ENCODE assay signal across 8 cellular contexts in the genomic region with DNA sequence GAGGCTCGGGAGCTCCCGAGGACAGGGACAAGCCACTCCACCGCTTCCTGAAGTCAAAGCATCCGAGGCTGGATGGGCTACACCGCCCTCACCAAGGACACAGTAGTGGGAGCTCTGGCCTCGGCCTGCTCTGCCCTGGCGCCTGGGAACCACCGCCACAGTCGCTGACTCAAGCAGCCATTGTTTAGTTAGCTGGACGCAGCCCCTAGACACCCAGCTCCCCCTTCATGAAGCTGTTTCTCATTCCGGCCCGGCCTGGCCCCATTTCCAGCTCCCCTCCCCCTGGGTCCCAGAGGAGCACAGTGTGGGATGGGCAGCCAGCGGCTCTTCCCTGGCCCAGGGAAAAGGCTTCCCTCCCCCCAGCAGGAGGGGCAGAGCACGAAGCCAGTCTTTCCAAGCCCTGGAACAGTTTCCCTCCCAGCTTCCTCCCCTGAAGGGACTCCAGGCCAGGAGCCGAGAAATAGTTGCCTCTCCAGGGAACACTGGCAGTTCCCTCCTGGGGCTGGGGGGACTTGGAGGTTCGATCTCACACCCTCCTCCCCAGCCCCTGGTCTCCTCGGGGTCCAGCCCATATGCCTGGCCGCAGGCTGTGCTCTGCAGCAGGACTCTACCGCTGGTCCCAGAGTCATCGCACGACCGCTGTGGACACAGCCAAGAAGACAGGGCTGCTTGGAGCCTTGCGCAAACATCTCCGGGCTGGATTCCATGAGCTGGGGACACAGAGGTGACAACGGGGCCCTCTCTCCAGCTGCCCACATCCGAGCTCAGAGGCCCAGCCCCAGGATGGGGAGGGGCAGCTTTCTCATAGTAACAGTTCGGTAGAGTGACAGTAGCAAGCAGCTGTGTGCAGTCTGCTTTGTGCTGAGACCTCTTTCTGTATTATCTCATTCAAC. TPM values are rescaled to one million over a fixed set of nuclear protein-coding genes. Genes with fewer than 3 reads are reported as not detected.
DNase-seq lines count a peak whose midpoint lies in the region; ATAC-seq, FAIRE-seq and TF ChIP-seq lines count a peak whose summit lies in the region.

No MANE protein-coding gene starts in this region.

- no peak overlapping the region for H3K27ac Mint-ChIP-seq in MCF 10A (ENCODE audit: low read depth, unreplicated experiment)

- H3K27ac ChIP-seq in breast epithelium: peak overlapping the region; percentile 83 to 95
- peak overlapping the region; percentile 83 for H3K27ac ChIP-seq in skeletal muscle tissue (ENCODE audit: low read depth, low read length)

- FAIRE-seq in GM12892 (lab: Jason Lieb, UNC): no peak

- H3K4me1 Mint-ChIP-seq in MCF 10A (ENCODE audit: insufficient read depth, unreplicated experiment): no peaks in the 10 kb centered on the region

- peaks cover 4 to 34% of the 10 kb centered on the region in 2 donors for H3K4me1 ChIP-seq in breast epithelium
- H3K4me1 ChIP-seq in skeletal muscle tissue (ENCODE audit: control insufficient read depth in 3 of 3, insufficient read depth in 3 of 3, low read length in 3 of 3): peaks cover 92 to 95% (median 92%) of the 10 kb centered on the region in 3 donors

- H3K4me3 Mint-ChIP-seq in MCF 10A (ENCODE audit: unreplicated experiment): no peak overlapping the region

- H3K36me3 Mint-ChIP-seq in MCF 10A (ENCODE audit: insufficient read depth, unreplicated experiment): no peaks in the 10 kb centered on the region

- CTCF ChIA-PET in MCF 10A (lab: Yijun Ruan, JAX): interaction anchor here (0.7 to 1.1 kb wide), 2 partner anchors 100 to 227 kb away, joined by 3 to 4 read pairs; no protein-coding TSS in a partner anchor

- H3K9me3 Mint-ChIP-seq in MCF 10A (ENCODE audit: unreplicated experiment): no peaks in the 10 kb centered on the region

- no TSS peak for BruUV-seq in MCF 10A (replicated peaks; lab: Mats Ljungman, UMichigan)

- no peak for ATAC-seq in GM18870 (IDR thresholded peaks at IDR 0.05; ENCODE audit: unreplicated experiment)

- no peaks in the 10 kb centered on the region for H3K9me3 ChIP-seq in breast epithelium
- no peaks in the 10 kb centered on the region for H3K9me3 ChIP-seq in skeletal muscle tissue (ENCODE audit: control insufficient read depth in 3 of 3, low read length in 3 of 3)

- DNase-seq in breast epithelium (ENCODE audit: low spot score in 2 of 2) (peak; percentile 39 to 78), MCF 10A (ENCODE audit: unreplicated experiment) (no peak), astrocyte of the hippocampus (ENCODE audit: low read depth, low spot score) (peak; percentile 96), iPS-NIHi11 (ENCODE audit: low spot score) (peak; percentile 68), GM12892 (ENCODE audit: insufficient read length) (no peak)
- DNase-seq in activated CD8-positive, alpha-beta memory T cell treated with anti-CD3 and anti-CD28 coated beads, Interleukin-2, amount 50 U/mL, for 48 hours: no peak

- TF ChIP-seq CTCF in breast epithelium (IDR thresholded peaks at IDR 0.05) (no peak), MCF 10A (IDR thresholded peaks at IDR 0.05; ENCODE audit: unreplicated experiment) (no peak)

- H3K36me3 ChIP-seq in breast epithelium (no peaks in the 10 kb centered on the region), skeletal muscle tissue (ENCODE audit: control insufficient read depth in 3 of 3, insufficient read depth in 3 of 3, low read length in 3 of 3) (no peaks in the 10 kb centered on the region)

- TF ChIP-seq POLR2A in breast epithelium (IDR thresholded peaks at IDR 0.05) (no peak), GM12892 (IDR thresholded peaks at IDR 0.05; ENCODE audit: low read depth, low read length) (no peak)

- peak overlapping the region; percentile 18 to 56 (median 19) for H3K4me3 ChIP-seq in breast epithelium
- peak overlapping the region; percentile 39 to 67 (median 52) for H3K4me3 ChIP-seq in skeletal muscle tissue (ENCODE audit: low read length in 3 of 3)

- POLR2A ChIA-PET in MCF 10A (lab: Yijun Ruan, JAX): interaction anchor here (0.6 kb wide), 1 partner anchor 648 kb away, joined by 3 read pairs; no protein-coding TSS in a partner anchor

- intact Hi-C loops in breast epithelium (cut with DNase I; ENCODE audit: low total_unique reads) (loop anchor here (10.0 kb wide), 1 partner anchor 102 kb away; no protein-coding TSS in a partner anchor), MCF 10A (cut with micrococcal nuclease) (no loop called here)

- H3K9ac ChIP-seq in skeletal muscle tissue (ENCODE audit: low read depth in 1 of 3, low read length in 3 of 3): peak overlapping the region; percentile 54 to 70 (median 59)

- H3K27me3 Mint-ChIP-seq in MCF 10A (ENCODE audit: insufficient read depth, unreplicated experiment): no peaks in the 10 kb centered on the region

- H3K27me3 ChIP-seq in breast epithelium: no peaks in the 10 kb centered on the region
- no peaks in the 10 kb centered on the region for H3K27me3 ChIP-seq in skeletal muscle tissue (ENCODE audit: control insufficient read depth in 3 of 3, insufficient read depth in 3 of 3, low read length in 3 of 3)

RNA-seq across cellular contexts. Expression of gene PLXND1, which starts 10.0 kb away (rescaled TPM):
- total RNA-seq in breast epithelium (100 to 1,000 TPM in 2 of 3 donors, 10 to 100 TPM in 1; 53.6 to 187 (median 118) TPM), MCF 10A (2022) (5.6 and 6.2 TPM in 2 replicates), skeletal muscle tissue (92.4 TPM)
- polyA plus RNA-seq in GM12892 (2012; ENCODE audit: missing spikeins): 0.38 TPM

RNA-seq across cellular contexts. Expression of gene H1-8, which starts 53.5 kb away (rescaled TPM):
- total RNA-seq in breast epithelium (not detected), MCF 10A (2022) (not detected in 2 replicates), skeletal muscle tissue (not detected)
- polyA plus RNA-seq in GM12892 (2012; ENCODE audit: missing spikeins): not detected

Comparison
In these comparisons a context has a peak if more than half of its experiments do, and no peak if none do; other contexts are left out.
1. DNase-seq: peak in breast epithelium (2 of 2), astrocyte of the hippocampus (single experiment) and iPS-NIHi11 (single experiment); none in MCF 10A (single experiment), activated CD8-positive, alpha-beta memory T cell treated with anti-CD3 and anti-CD28 coated beads, Interleukin-2, amount 50 U/mL, for 48 hours (single experiment) and GM12892 (single experiment).